Comparison of ENCODE assay signal across 8 cellular contexts in the genomic region with DNA sequence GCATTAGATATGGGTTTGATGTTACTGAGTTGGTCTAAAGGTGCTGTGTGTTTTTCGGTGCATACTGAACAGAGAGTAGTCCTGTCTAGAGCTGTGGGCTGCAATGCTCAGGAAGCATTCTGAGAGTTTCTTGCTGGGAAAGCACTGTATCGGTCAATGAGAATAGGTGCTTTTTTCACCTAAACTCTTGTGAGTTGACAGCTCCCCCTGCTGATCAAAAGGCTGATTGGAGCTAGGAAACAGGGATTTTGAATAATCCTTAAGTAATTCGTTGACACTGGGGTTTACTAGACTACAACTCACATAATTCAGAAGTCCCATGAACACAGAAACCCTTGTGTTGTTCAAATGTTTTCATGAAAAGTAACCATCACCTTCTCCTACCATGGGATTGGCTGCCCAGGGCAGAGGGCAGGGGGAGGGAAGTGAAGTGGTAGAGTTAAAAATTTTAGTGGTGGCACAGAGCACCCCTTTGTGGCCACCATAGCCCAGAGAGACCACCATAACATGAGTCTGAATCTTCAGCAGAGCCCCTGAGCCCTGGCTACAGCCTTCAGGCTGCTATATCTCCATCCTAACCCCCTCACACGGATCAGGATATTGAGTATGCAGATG. TPM values are rescaled to one million over a fixed set of nuclear protein-coding genes. Genes with fewer than 3 reads are reported as not detected.
DNase-seq lines count a peak whose midpoint lies in the region; ATAC-seq and TF ChIP-seq lines count a peak whose summit lies in the region.

No MANE protein-coding gene starts in this region.

- no peaks in the 10 kb centered on the region for H3K9me3 ChIP-seq in suprapubic skin

- H3K27ac ChIP-seq in KMS-11 (no peak overlapping the region), suprapubic skin (no peak overlapping the region)

- no peak overlapping the region for H3K4me3 Mint-ChIP-seq in chondrocyte (ENCODE audit: unreplicated experiment)

- TF ChIP-seq CTCF in KMS-11 (conservative IDR thresholded peaks at IDR 0.05; ENCODE audit: low read depth, low read length): peak; percentile 61
- peak; percentile 91 for TF ChIP-seq CTCF in chondrocyte (IDR thresholded peaks at IDR 0.05)
- TF ChIP-seq CTCF in suprapubic skin (IDR thresholded peaks at IDR 0.05): peak; percentile 50 to 61

- H3K27me3 Mint-ChIP-seq in chondrocyte (ENCODE audit: low read depth): no peaks in the 10 kb centered on the region

- TF ChIP-seq POLR2A in suprapubic skin (IDR thresholded peaks at IDR 0.05): no peak

- H2AFZ ChIP-seq in KMS-11 (ENCODE audit: low read depth): no peak overlapping the region

- H3K27ac Mint-ChIP-seq in chondrocyte (ENCODE audit: unreplicated experiment): no peak overlapping the region

- no peak overlapping the region for H3K4me2 ChIP-seq in KMS-11

- no peak for TF ChIP-seq EP300 in suprapubic skin (IDR thresholded peaks at IDR 0.05)

- no peaks in the 10 kb centered on the region for H3K36me3 Mint-ChIP-seq in chondrocyte (ENCODE audit: low read depth)

- H3K27me3 ChIP-seq in KMS-11 (ENCODE audit: insufficient read depth, low read depth) (no peaks in the 10 kb centered on the region), suprapubic skin (no peaks in the 10 kb centered on the region)

- peaks cover 4% of the 10 kb centered on the region for H3K9me3 Mint-ChIP-seq in chondrocyte (ENCODE audit: low read depth)

- DNase-seq in NCI-H2029 (lab: John Stamatoyannopoulos, UW) (peak; percentile 36), NCI-H2029 treated with DMSO at 0.1 percent for 48 hours (lab: John Stamatoyannopoulos, UW) (no peak), T-helper 1 cell (peak in 3 of 5 donors; percentile 36 to 50 (median 44)), chondrocyte (ENCODE audit: low spot score) (peak; percentile 13), left lobe of liver (ENCODE audit: low spot score) (peak; percentile 52), suprapubic skin (ENCODE audit: low spot score in 2 of 2) (peak; percentile 35 to 38)

- H3K36me3 ChIP-seq in KMS-11 (ENCODE audit: insufficient read depth): no peaks in the 10 kb centered on the region
- no peaks in the 10 kb centered on the region for H3K36me3 ChIP-seq in suprapubic skin

- no peaks in the 10 kb centered on the region for H4K20me1 ChIP-seq in KMS-11 (ENCODE audit: insufficient read depth)

- WGBS in suprapubic skin: 27% methylated on average over 4 of the region's 4 CpGs

- H3K4me1 Mint-ChIP-seq in chondrocyte (ENCODE audit: low read depth): no peaks in the 10 kb centered on the region

- H3K4me3 ChIP-seq in KMS-11 (IDR thresholded peaks at IDR 0.05; ENCODE audit: insufficient read depth, low read depth, low read length) (no peak overlapping the region), suprapubic skin (no peak overlapping the region)

- H3K9ac ChIP-seq in KMS-11: no peak overlapping the region

- H3K79me2 ChIP-seq in KMS-11 (ENCODE audit: insufficient read depth, low read depth): no peaks in the 10 kb centered on the region

- ATAC-seq in left lobe of liver: peak; percentile 83
- ATAC-seq in GM21723 (IDR thresholded peaks at IDR 0.05; ENCODE audit: unreplicated experiment): no peak

- H3K4me1 ChIP-seq in KMS-11 (ENCODE audit: low read depth, poor library complexity, severe bottlenecking) (no peaks in the 10 kb centered on the region), suprapubic skin (no peaks in the 10 kb centered on the region)

RNA-seq across cellular contexts. Expression of gene MANF, which starts 13.0 kb away (rescaled TPM):
- total RNA-seq in chondrocyte (97.5 to 118 TPM (median 114 TPM) in 3 replicates), left lobe of liver (80.9 TPM), suprapubic skin (10 to 100 TPM; 21.7 to 64.0 (median 52.8) TPM)

RNA-seq across cellular contexts. Expression of gene RBM15B, which starts 19.0 kb away (rescaled TPM):
- total RNA-seq in chondrocyte (39.5 to 43.8 TPM (median 39.6 TPM) in 3 replicates), left lobe of liver (10.3 TPM), suprapubic skin (10 to 100 TPM; 33.6 to 50.9 (median 41.7) TPM)
